In genomic region chr13:43991773-43992201, GRCh38 we compare ENCODE assay signal across 28 cellular contexts.
DNase-seq lines count a peak whose midpoint lies in the region; ATAC-seq and TF ChIP-seq lines count a peak whose summit lies in the region.
"Had no signal": no experiment of that assay in that cellular context is flagged by ENCODE, and none has a peak within 500 bp of the region (broad histone marks: within the 10 kb centered on the region; RNA-seq: fewer than 3 reads in every experiment).

No MANE protein-coding gene starts in this region.

- H3K36me3 ChIP-seq in right atrium auricular region (no peaks in the 10 kb centered on the region), iPS-20b (ENCODE audit: insufficient read depth, low read depth, low read length) (no peaks in the 10 kb centered on the region), mesenchymal stem cell (ENCODE audit: control insufficient read depth in 1 of 2, insufficient read depth in 2 of 2, low read depth in 1 of 2, low read length in 2 of 2) (no peaks in the 10 kb centered on the region)
- H3K36me3 ChIP-seq: MG63, thoracic aorta had no signal

- H3K4me1 ChIP-seq in right atrium auricular region (peaks cover 0 to 4% of the 10 kb centered on the region in 2 donors), iPS-20b (ENCODE audit: insufficient read depth, low read length) (peaks cover 8% of the 10 kb centered on the region; the same call in 1 of the 2 replicates), mesenchymal stem cell (ENCODE audit: control insufficient read depth, insufficient read depth, low read depth, low read length) (no peaks in the 10 kb centered on the region)
- H3K4me1 ChIP-seq: A549, psoas muscle had no signal

- POLR2A ChIA-PET in WTC11 (lab: Charles Lee) = no interaction called here

- WGBS in mesenchymal stem cell = 94% methylated on average over 3 of the region's 4 CpGs

- H3K36me3 Mint-ChIP-seq in WTC11 = peaks cover 20% of the 10 kb centered on the region
- H3K36me3 Mint-ChIP-seq in activated T-helper 17 cell treated with anti-CD3 and anti-CD28 coated beads, Interleukin-2, amount 50 U/mL, for 72 hours (ENCODE audit: low read depth) = no peaks in the 10 kb centered on the region
- H3K36me3 Mint-ChIP-seq: activated naive CD8-positive, alpha-beta T cell treated with anti-CD3 and anti-CD28 coated beads, Interleukin-2, amount 10 ng/mL, durations not matched to agents 7 days and 5 days; CD4-positive, alpha-beta memory T cell had no signal

- no peak overlapping the region for H3K14ac ChIP-seq in mesenchymal stem cell (ENCODE audit: low read length in 2 of 2)

- no peak overlapping the region for H4K91ac ChIP-seq in mesenchymal stem cell (ENCODE audit: low read length)

- no peaks in the 10 kb centered on the region; the same call in 1 of the 2 replicates for H3K27me3 Mint-ChIP-seq in WTC11 (ENCODE audit: low read depth)
- peaks cover 17% of the 10 kb centered on the region for H3K27me3 Mint-ChIP-seq in activated T-helper 17 cell treated with anti-CD3 and anti-CD28 coated beads, Interleukin-2, amount 50 U/mL, for 72 hours

- peaks cover 27% of the 10 kb centered on the region for H3K9me3 Mint-ChIP-seq in WTC11
- H3K9me3 Mint-ChIP-seq in activated T-helper 17 cell treated with anti-CD3 and anti-CD28 coated beads, Interleukin-2, amount 50 U/mL, for 72 hours = no peaks in the 10 kb centered on the region

- H3K4me2 ChIP-seq in mesenchymal stem cell (ENCODE audit: low read length, poor library complexity, severe bottlenecking) = no peak overlapping the region
- H3K4me2 ChIP-seq: A549 had no signal

- H2AFZ ChIP-seq in mesenchymal stem cell (ENCODE audit: low read depth, low read length) = no peak overlapping the region

- H3K4me3 Mint-ChIP-seq in WTC11 = no peak overlapping the region
- H3K4me3 Mint-ChIP-seq in activated T-helper 17 cell treated with anti-CD3 and anti-CD28 coated beads, Interleukin-2, amount 50 U/mL, for 72 hours = no peak overlapping the region
- H3K4me3 Mint-ChIP-seq: activated CD8-positive, alpha-beta T cell treated with anti-CD3 and anti-CD28 coated beads, Interleukin-2, amount 10 ng/mL, durations not matched to agents 7 days and 5 days; activated naive CD8-positive, alpha-beta T cell treated with anti-CD3 and anti-CD28 coated beads, Interleukin-2, amount 10 ng/mL, durations not matched to agents 7 days and 5 days; CD4-positive, alpha-beta memory T cell; central memory CD8-positive, alpha-beta T cell; dendritic cell treated with granulocyte-macrophage colony-stimulating factor and Interleukin-4, amounts not matched to agents 40 ng/mL and 50 ng/mL, for 4 days had no signal

- H3K27ac ChIP-seq in right atrium auricular region (no peak overlapping the region), iPS-20b (ENCODE audit: low read length) (no peak overlapping the region), mesenchymal stem cell (ENCODE audit: low read length, poor library complexity, severe bottlenecking) (no peak overlapping the region)
- H3K27ac ChIP-seq: A549, psoas muscle, SK-N-MC, thoracic aorta had no signal

- DNase-seq in Right ventricle myocardium superior (peak; percentile 83), right atrium auricular region (ENCODE audit: low spot score) (no peak), WTC11 (ENCODE audit: low spot score) (no peak), mesenchymal stem cell (no peak), activated T-cell treated with anti-CD3 and anti-CD28 coated beads for 4 hours (no peak)
- no peak for DNase-seq in stimulated activated CD4-positive, alpha-beta T cell treated with anti-CD3 and anti-CD28 coated beads, Interleukin-4, amount 100 ng/mL, for 24 hours
- DNase-seq: activated CD4-positive, CD25-positive, alpha-beta regulatory T cell treated with anti-CD3 and anti-CD28 coated beads, Interleukin-2, amount 50 U/mL, for 72 hours; activated CD8-positive, alpha-beta T cell treated with anti-CD3 and anti-CD28 coated beads, Interleukin-2, amount 10 ng/mL, durations not matched to agents 7 days and 5 days; activated gamma-delta T cell; activated naive CD8-positive, alpha-beta T cell treated with anti-CD3 and anti-CD28 coated beads, Interleukin-2, amount 10 ng/mL, durations not matched to agents 7 days and 5 days; CD4-positive, alpha-beta memory T cell; EL; KG1; kidney glomerular epithelial cell; mammary epithelial cell; MG63; NCI-H1436; NCI-H774; psoas muscle; RPMI8226; stimulated activated naive CD8-positive, alpha-beta T cell treated with anti-CD3 and anti-CD28 coated beads, Interleukin-15, Interleukin-2, amounts not matched to agents 100 U/mL and 50 U/mL, for 24 hours had no signal

- H3K27ac Mint-ChIP-seq in WTC11 = no peak overlapping the region
- no peak overlapping the region for H3K27ac Mint-ChIP-seq in activated T-helper 17 cell treated with anti-CD3 and anti-CD28 coated beads, Interleukin-2, amount 50 U/mL, for 72 hours
- H3K27ac Mint-ChIP-seq: activated CD8-positive, alpha-beta T cell treated with anti-CD3 and anti-CD28 coated beads, Interleukin-2, amount 10 ng/mL, durations not matched to agents 7 days and 5 days; activated naive CD8-positive, alpha-beta T cell treated with anti-CD3 and anti-CD28 coated beads, Interleukin-2, amount 10 ng/mL, durations not matched to agents 7 days and 5 days; CD4-positive, alpha-beta memory T cell; dendritic cell treated with granulocyte-macrophage colony-stimulating factor and Interleukin-4, amounts not matched to agents 40 ng/mL and 50 ng/mL, for 4 days had no signal

- no peak overlapping the region for H3K4ac ChIP-seq in mesenchymal stem cell (ENCODE audit: low read depth in 1 of 2, low read length in 2 of 2)

- no peak overlapping the region for H2BK15ac ChIP-seq in mesenchymal stem cell (ENCODE audit: low read depth, poor library complexity, severe bottlenecking)

- H2BK12ac ChIP-seq in mesenchymal stem cell (ENCODE audit: low read length in 2 of 2) = no peak overlapping the region

- no peak overlapping the region for H3K4me3 ChIP-seq in right atrium auricular region
- H3K4me3 ChIP-seq in iPS-20b (ENCODE audit: low read length) = no peak overlapping the region
- H3K4me3 ChIP-seq in mesenchymal stem cell (ENCODE audit: insufficient read depth in 1 of 2, low read depth in 1 of 2, low read length in 2 of 2) = no peak overlapping the region
- H3K4me3 ChIP-seq: A549, MG63, psoas muscle, SK-N-MC, thoracic aorta had no signal

- CTCF ChIA-PET in WTC11 (lab: Charles Lee) = interaction anchor here (0.9 kb wide), 1 partner anchor 84 kb away, joined by 4 read pairs; no protein-coding TSS in a partner anchor

- peaks cover 0 to 9% of the 10 kb centered on the region in 2 donors for H3K9me3 ChIP-seq in right atrium auricular region
- no peaks in the 10 kb centered on the region; the same call in 1 of the 2 replicates for H3K9me3 ChIP-seq in iPS-20b (ENCODE audit: insufficient read depth, low read depth, low read length)
- H3K9me3 ChIP-seq in mesenchymal stem cell (ENCODE audit: control insufficient read depth, low read length) = peaks cover 27% of the 10 kb centered on the region
- H3K9me3 ChIP-seq: psoas muscle had no signal

- H2BK5ac ChIP-seq in mesenchymal stem cell (ENCODE audit: low read depth, low read length, poor library complexity, severe bottlenecking) = no peak overlapping the region

- no peaks in the 10 kb centered on the region for H3K79me1 ChIP-seq in mesenchymal stem cell (replicated peaks; ENCODE audit: low read length, poor library complexity, severe bottlenecking)

- intact Hi-C loops in Right ventricle myocardium superior (cut with DNase I) = no loop called here

- H3K4me1 Mint-ChIP-seq in WTC11 = peaks cover 26% of the 10 kb centered on the region
- H3K4me1 Mint-ChIP-seq in activated T-helper 17 cell treated with anti-CD3 and anti-CD28 coated beads, Interleukin-2, amount 50 U/mL, for 72 hours = no peaks in the 10 kb centered on the region
- H3K4me1 Mint-ChIP-seq: activated naive CD8-positive, alpha-beta T cell treated with anti-CD3 and anti-CD28 coated beads, Interleukin-2, amount 10 ng/mL, durations not matched to agents 7 days and 5 days; CD4-positive, alpha-beta memory T cell; central memory CD8-positive, alpha-beta T cell had no signal

- ATAC-seq in Right ventricle myocardium superior (ENCODE audit: poor library complexity) = peak; percentile 90
- ATAC-seq in WTC11 = peak; percentile 39
- ATAC-seq in activated T-helper 17 cell treated with anti-CD3 and anti-CD28 coated beads, Interleukin-2, amount 50 U/mL, for 72 hours (replicated peaks) = no peak
- ATAC-seq: A549; activated CD8-positive, alpha-beta T cell treated with anti-CD3 and anti-CD28 coated beads, Interleukin-2, amount 10 ng/mL, durations not matched to agents 7 days and 5 days; psoas muscle; stimulated activated naive CD8-positive, alpha-beta T cell treated with anti-CD3 and anti-CD28 coated beads, Interleukin-15, Interleukin-2, amounts not matched to agents 100 U/mL and 50 U/mL, for 24 hours had no signal

- H3K27me3 ChIP-seq in right atrium auricular region (no peaks in the 10 kb centered on the region), iPS-20b (ENCODE audit: insufficient read depth, low read length) (no peaks in the 10 kb centered on the region), mesenchymal stem cell (ENCODE audit: control insufficient read depth in 1 of 2, insufficient read depth in 1 of 2, low read length in 2 of 2) (peaks cover 0 to 9% of the 10 kb centered on the region in 2 experiments)
- H3K27me3 ChIP-seq: MG63 had no signal

- H4K8ac ChIP-seq in mesenchymal stem cell (ENCODE audit: low read length) = no peak overlapping the region

- no peak overlapping the region for H2AK5ac ChIP-seq in mesenchymal stem cell (ENCODE audit: low read length, severe bottlenecking)

- H3K18ac ChIP-seq in mesenchymal stem cell (ENCODE audit: low read depth in 1 of 2, low read length in 2 of 2) = no peak overlapping the region

- H3K23ac ChIP-seq in mesenchymal stem cell (ENCODE audit: low read length in 2 of 2) = no peak overlapping the region

- H3K9ac ChIP-seq in iPS-20b (ENCODE audit: low read depth, low read length) (peak overlapping the region; percentile 19; the same call in 1 of the 2 replicates), mesenchymal stem cell (ENCODE audit: low read length) (no peak overlapping the region)

- TF ChIP-seq CTCF in right atrium auricular region (IDR thresholded peaks at IDR 0.05) (no peak), WTC11 (IDR thresholded peaks at IDR 0.05) (no peak)

- no peak overlapping the region for H2BK120ac ChIP-seq in mesenchymal stem cell (ENCODE audit: low read depth, low read length)

TF ChIP-seq in WTC11, 78 proteins besides CTCF, POLR2A, EP300 and RAD21 (continues in another document):
- TF ChIP-seq ZNF219 (CRISPR knock-in tag; IDR thresholded peaks at IDR 0.05; ENCODE audit: borderline replicate concordance) = no peak
- TF ChIP-seq MLX (CRISPR knock-in tag; IDR thresholded peaks at IDR 0.05) = no peak
